18 cellular contexts compared by ENCODE assay signal in the genomic region with DNA sequence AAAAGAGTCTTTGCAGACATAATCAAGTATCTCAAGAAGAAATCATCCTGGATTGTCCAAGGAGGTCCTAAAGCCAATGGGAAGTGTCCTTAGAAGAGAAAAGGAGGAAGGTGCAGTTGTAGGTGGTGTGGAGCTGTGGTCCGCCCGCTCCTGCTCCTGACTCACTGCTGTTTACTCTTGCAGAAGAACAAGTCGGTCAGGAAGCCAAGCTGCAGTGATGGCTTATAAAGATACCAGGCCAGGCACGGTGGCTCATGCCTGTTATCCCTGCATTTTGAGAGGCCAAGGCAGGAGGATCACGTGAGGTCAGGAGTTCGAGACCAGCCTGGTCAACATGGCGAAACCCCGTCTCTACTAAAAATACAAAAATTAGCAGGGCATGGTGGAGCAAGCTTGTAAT.
"Had no signal": no experiment of that assay in that cellular context is flagged by ENCODE, and none has a peak within 500 bp of the region (broad histone marks: within the 10 kb centered on the region; RNA-seq: fewer than 3 reads in every experiment).

No MANE protein-coding gene starts in this region.

- H3K27me3 Mint-ChIP-seq: activated CD4-positive, alpha-beta T cell treated with anti-CD3 and anti-CD28 coated beads, Interleukin-2, amount 10 ng/mL, durations not matched to agents 24 days and 14 days; activated naive CD8-positive, alpha-beta T cell treated with anti-CD3 and anti-CD28 coated beads for 36 hours had no signal

- DNase-seq: activated CD4-positive, alpha-beta T cell treated with anti-CD3 and anti-CD28 coated beads, Interleukin-2, amount 10 ng/mL, durations not matched to agents 24 days and 14 days; activated CD4-positive, CD25-positive, alpha-beta regulatory T cell; activated gamma-delta T cell treated with Interleukin-2 at 50 U/mL for 16 hours; activated naive CD8-positive, alpha-beta T cell treated with anti-CD3 and anti-CD28 coated beads for 36 hours; brain microvascular endothelial cell; cerebellar nuclear complex; effector CD8-positive, alpha-beta T cell; foreskin melanocyte; head of caudate nucleus; left cardiac atrium; naive B cell; pancreas; stimulated activated CD4-positive, alpha-beta T cell treated with anti-CD3 and anti-CD28 coated beads, Interleukin-12 subunit alpha, Interleukin-12 subunit beta, amount 100 ng/mL, for 4 hours; stimulated activated CD4-positive, alpha-beta T cell treated with anti-CD3 and anti-CD28 coated beads, Interleukin-2, amount 100 ng/mL, for 24 hours; T-helper 2 cell; thyroid gland; uterus had no signal

- H3K4me1 Mint-ChIP-seq: activated CD4-positive, alpha-beta T cell treated with anti-CD3 and anti-CD28 coated beads, Interleukin-2, amount 10 ng/mL, durations not matched to agents 24 days and 14 days; activated naive CD8-positive, alpha-beta T cell treated with anti-CD3 and anti-CD28 coated beads for 36 hours; naive B cell; stimulated activated memory B cell treated with anti-CD40 and anti-IgM and Interleukin-4, amounts not matched to agents 10 μg/mL and 1 μg/mL and 100 μg/mL, for 72 hours had no signal

- H3K27ac ChIP-seq: brain microvascular endothelial cell, pancreas, thyroid gland, uterus had no signal

- H3K27ac Mint-ChIP-seq: activated CD4-positive, alpha-beta T cell treated with anti-CD3 and anti-CD28 coated beads, Interleukin-2, amount 10 ng/mL, durations not matched to agents 24 days and 14 days; activated naive CD8-positive, alpha-beta T cell treated with anti-CD3 and anti-CD28 coated beads for 36 hours; stimulated activated memory B cell treated with anti-CD40 and anti-IgM and Interleukin-4, amounts not matched to agents 10 μg/mL and 1 μg/mL and 100 μg/mL, for 72 hours had no signal

- H3K36me3 Mint-ChIP-seq: activated naive CD8-positive, alpha-beta T cell treated with anti-CD3 and anti-CD28 coated beads for 36 hours; naive B cell; stimulated activated memory B cell treated with anti-CD40 and anti-IgM and Interleukin-4, amounts not matched to agents 10 μg/mL and 1 μg/mL and 100 μg/mL, for 72 hours had no signal

- H3K4me3 Mint-ChIP-seq: activated CD4-positive, alpha-beta T cell treated with anti-CD3 and anti-CD28 coated beads, Interleukin-2, amount 10 ng/mL, durations not matched to agents 24 days and 14 days; activated naive CD8-positive, alpha-beta T cell treated with anti-CD3 and anti-CD28 coated beads for 36 hours; naive B cell; stimulated activated memory B cell treated with anti-CD40 and anti-IgM and Interleukin-4, amounts not matched to agents 10 μg/mL and 1 μg/mL and 100 μg/mL, for 72 hours had no signal

- H3K9me3 Mint-ChIP-seq: activated CD4-positive, alpha-beta T cell treated with anti-CD3 and anti-CD28 coated beads, Interleukin-2, amount 10 ng/mL, durations not matched to agents 24 days and 14 days; activated naive CD8-positive, alpha-beta T cell treated with anti-CD3 and anti-CD28 coated beads for 36 hours had no signal

- ATAC-seq: left cardiac atrium; pancreas; stimulated activated memory B cell treated with anti-CD40 and anti-IgM and Interleukin-4, amounts not matched to agents 10 μg/mL and 1 μg/mL and 100 μg/mL, for 72 hours had no signal
